1 cellular context compared by ENCODE assay signal in the genomic region with DNA sequence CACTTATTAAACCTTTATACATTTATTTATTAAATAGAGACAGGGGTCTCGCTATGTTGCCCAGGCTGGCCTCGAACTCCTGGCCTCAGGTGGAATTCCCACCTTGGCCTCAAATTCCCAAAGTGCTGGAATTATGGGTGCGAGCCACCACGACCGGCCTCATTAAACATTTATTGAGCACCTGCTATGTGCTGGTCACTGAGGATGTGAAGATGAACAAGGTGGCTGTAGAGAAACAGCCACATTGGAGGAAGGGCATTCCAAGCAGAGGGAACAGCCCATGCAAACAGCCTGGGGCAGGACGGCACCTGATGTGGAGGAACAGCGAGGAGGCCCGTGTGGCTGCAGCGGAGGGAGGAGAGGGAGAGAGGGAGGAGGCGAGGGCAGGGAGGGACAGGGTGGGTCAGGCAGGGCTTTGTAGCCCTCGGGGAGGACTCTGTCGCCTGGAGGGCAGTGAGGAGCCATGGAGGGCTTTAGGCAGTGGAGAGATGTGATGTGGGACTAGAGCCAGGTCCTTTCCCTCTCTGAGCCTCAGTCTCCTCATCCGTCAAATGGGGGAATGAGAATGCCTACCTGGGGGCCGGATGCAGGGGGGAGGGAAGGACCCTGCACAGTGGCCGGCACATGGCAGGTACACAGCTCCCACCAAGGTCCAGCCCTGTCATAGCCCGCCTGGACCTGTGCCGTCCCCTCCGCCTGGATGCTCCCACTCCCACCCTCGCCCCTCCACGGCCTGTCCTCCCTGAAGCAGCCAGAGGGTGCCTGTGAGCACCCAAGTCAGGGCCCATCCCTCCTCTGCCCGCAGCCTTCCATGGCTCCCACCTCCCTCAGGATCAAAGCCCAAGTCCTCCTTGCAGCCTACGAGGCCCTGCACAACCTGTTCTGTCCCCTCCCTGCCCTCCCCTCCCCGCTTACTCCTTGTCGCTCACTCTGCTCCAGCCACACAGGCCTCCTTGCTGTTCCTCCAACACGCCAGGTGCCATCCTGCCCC.
TF ChIP-seq lines count a peak whose summit lies in the region.

No MANE protein-coding gene starts in this region.

TF ChIP-seq in K562, 482 proteins besides CTCF, POLR2A, EP300 and RAD21 (continued from another document):
- TF ChIP-seq, protein P1, sequence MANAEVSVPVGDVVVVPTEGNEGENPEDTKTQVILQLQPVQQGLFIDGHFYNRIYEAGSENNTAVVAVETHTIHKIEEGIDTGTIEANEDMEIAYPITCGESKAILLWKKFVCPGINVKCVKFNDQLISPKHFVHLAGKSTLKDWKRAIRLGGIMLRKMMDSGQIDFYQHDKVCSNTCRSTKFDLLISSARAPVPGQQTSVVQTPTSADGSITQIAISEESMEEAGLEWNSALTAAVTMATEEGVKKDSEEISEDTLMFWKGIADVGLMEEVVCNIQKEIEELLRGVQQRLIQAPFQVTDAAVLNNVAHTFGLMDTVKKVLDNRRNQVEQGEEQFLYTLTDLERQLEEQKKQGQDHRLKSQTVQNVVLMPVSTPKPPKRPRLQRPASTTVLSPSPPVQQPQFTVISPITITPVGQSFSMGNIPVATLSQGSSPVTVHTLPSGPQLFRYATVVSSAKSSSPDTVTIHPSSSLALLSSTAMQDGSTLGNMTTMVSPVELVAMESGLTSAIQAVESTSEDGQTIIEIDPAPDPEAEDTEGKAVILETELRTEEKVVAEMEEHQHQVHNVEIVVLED (CRISPR knock-in tag; IDR thresholded peaks at IDR 0.05) = no peak
- TF ChIP-seq ZSCAN29 (IDR thresholded peaks at IDR 0.05) (no peak), ZNF175 (CRISPR knock-in tag; IDR thresholded peaks at IDR 0.05; ENCODE audit: low read depth) (no peak), CBX1 (IDR thresholded peaks at IDR 0.05; ENCODE audit: low read depth) (0 out of 2 replicates have a peak, but pooled peaks have one; percentile 11), TAL1 (IDR thresholded peaks at IDR 0.05) (no peak), ZNF77 (CRISPR knock-in tag; IDR thresholded peaks at IDR 0.05) (no peak), ZNF217 (CRISPR knock-in tag; IDR thresholded peaks at IDR 0.05) (no peak), DIDO1 (tag; IDR thresholded peaks at IDR 0.05; ENCODE audit: low read depth) (no peak), RAD51 (IDR thresholded peaks at IDR 0.05; ENCODE audit: borderline replicate concordance, low read depth) (no peak), MTA1 (IDR thresholded peaks at IDR 0.05; ENCODE audit: borderline replicate concordance) (no peak), FOXJ3 (CRISPR knock-in tag; IDR thresholded peaks at IDR 0.05) (no peak), ZNF696 (CRISPR knock-in tag; conservative IDR thresholded peaks at IDR 0.05) (no peak)
- TF ChIP-seq, protein P2, sequence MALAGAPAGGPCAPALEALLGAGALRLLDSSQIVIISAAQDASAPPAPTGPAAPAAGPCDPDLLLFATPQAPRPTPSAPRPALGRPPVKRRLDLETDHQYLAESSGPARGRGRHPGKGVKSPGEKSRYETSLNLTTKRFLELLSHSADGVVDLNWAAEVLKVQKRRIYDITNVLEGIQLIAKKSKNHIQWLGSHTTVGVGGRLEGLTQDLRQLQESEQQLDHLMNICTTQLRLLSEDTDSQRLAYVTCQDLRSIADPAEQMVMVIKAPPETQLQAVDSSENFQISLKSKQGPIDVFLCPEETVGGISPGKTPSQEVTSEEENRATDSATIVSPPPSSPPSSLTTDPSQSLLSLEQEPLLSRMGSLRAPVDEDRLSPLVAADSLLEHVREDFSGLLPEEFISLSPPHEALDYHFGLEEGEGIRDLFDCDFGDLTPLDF (CRISPR knock-in tag; IDR thresholded peaks at IDR 0.05) = no peak
